ENCODE assay signal across 13 cellular contexts in the genomic region with DNA sequence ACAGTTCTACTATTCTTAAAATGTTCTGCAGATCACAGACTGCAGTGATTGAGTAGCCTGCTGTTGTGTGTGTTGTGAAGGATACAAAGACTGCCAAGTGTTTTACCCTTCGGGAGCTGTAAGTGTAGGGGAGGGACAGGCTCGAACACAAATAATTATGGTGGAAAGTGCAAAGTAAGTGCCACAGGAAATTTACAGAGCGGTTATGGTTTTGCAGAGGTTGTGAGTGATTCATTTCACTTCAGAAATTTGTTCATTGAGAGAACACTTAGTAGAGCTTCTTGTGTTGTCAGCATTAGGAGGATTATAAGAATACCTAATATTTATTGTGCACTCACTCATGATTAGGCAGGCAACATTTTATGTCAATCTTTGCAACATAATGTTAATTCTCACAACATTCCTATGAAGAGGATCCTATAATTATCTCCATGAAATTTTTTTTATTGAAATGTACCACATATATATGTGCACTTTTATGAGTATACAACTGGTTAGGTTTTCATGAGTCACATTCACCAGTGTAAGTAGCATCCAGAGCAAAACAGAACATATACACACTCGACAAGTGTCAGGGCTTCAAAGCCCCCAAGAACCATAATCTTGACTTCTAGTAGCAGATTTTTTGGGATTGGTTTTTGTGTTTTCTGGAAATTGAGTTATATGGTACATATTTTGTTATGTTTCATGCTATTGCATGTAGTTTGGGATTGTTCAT.
DNase-seq lines count a peak whose midpoint lies in the region; ATAC-seq and TF ChIP-seq lines count a peak whose summit lies in the region.
"Had no signal": no experiment of that assay in that cellular context is flagged by ENCODE, and none has a peak within 500 bp of the region (broad histone marks: within the 10 kb centered on the region; RNA-seq: fewer than 3 reads in every experiment).

No MANE protein-coding gene starts in this region.

- in situ Hi-C loops in KBM-7 (cut with MboI; ENCODE audit: low pct_unique_long_range_greater_than_20kb, low sequenced_read_pairs): no loop called here

- no peak for TF ChIP-seq CTCF in heart right ventricle (IDR thresholded peaks at IDR 0.05)
- TF ChIP-seq CTCF in choroid plexus epithelial cell (conservative IDR thresholded peaks at IDR 0.05; ENCODE audit: low read depth, low read length): no peak
- TF ChIP-seq CTCF in type B pancreatic cell (conservative IDR thresholded peaks at IDR 0.05): no peak

- 48 to 59% methylated on average over 4 of the region's 4 CpGs for WGBS in heart right ventricle, 2 donors

- H3K9me3 ChIP-seq in heart right ventricle: no peaks in the 10 kb centered on the region
- H3K9me3 ChIP-seq: BE2C, spleen, thoracic aorta had no signal

- H3K4me3 Mint-ChIP-seq in type B pancreatic cell: peak overlapping the region; percentile 23

- H3K36me3 Mint-ChIP-seq in type B pancreatic cell: peaks cover 10% of the 10 kb centered on the region

- ATAC-seq in heart right ventricle (no peak), HG03159 (IDR thresholded peaks at IDR 0.05; ENCODE audit: unreplicated experiment) (peak; percentile 40)

- H3K27ac Mint-ChIP-seq in type B pancreatic cell: peak overlapping the region; percentile 75

- peaks cover 7 to 71% (median 42%) of the 10 kb centered on the region in 9 donors for H3K4me1 ChIP-seq in heart right ventricle

- intact Hi-C loops in heart right ventricle (cut with DNase I) (no loop called here), cardiac septum (cut with DNase I) (no loop called here)

- no peaks in the 10 kb centered on the region for H3K27me3 Mint-ChIP-seq in type B pancreatic cell

- peaks cover 26% of the 10 kb centered on the region for H3K4me1 Mint-ChIP-seq in type B pancreatic cell (ENCODE audit: unreplicated experiment)

- H3K9me3 Mint-ChIP-seq in type B pancreatic cell: peaks cover 5% of the 10 kb centered on the region

- peak overlapping the region in 7 of 10 donors; percentile 13 to 59 (median 46) for H3K27ac ChIP-seq in heart right ventricle
- H3K27ac ChIP-seq: coronary artery, spleen, thoracic aorta had no signal

- H3K36me3 ChIP-seq in heart right ventricle: no peaks in the 10 kb centered on the region
- H3K36me3 ChIP-seq: BE2C, spleen, thoracic aorta had no signal

- H3K27me3 ChIP-seq in heart right ventricle: no peaks in the 10 kb centered on the region
- H3K27me3 ChIP-seq: BE2C, spleen had no signal

- no peak for DNase-seq in heart right ventricle
- no peak for DNase-seq in cardiac septum (ENCODE audit: low spot score)
- peak; percentile 28 for DNase-seq in choroid plexus epithelial cell (ENCODE audit: low read depth)
- DNase-seq in type B pancreatic cell (ENCODE audit: extremely low spot score, unreplicated experiment): no peak
- no peak for DNase-seq in KBM-7
- no peak for DNase-seq in GOT3 (lab: John Stamatoyannopoulos, UW)
- no peak for DNase-seq in NCI-H1417 treated with DMSO at 0.1 percent for 48 hours (lab: John Stamatoyannopoulos, UW)
- DNase-seq: activated CD4-positive, alpha-beta T cell treated with anti-CD3 and anti-CD28 coated beads, Interleukin-2, amount 50 U/mL, for 48 hours; BE2C; spleen had no signal

- H3K4me3 ChIP-seq in heart right ventricle (no peak overlapping the region), choroid plexus epithelial cell (ENCODE audit: low read depth, low read length) (no peak overlapping the region)
- H3K4me3 ChIP-seq: coronary artery, spleen, thoracic aorta had no signal
